In the genomic region with DNA sequence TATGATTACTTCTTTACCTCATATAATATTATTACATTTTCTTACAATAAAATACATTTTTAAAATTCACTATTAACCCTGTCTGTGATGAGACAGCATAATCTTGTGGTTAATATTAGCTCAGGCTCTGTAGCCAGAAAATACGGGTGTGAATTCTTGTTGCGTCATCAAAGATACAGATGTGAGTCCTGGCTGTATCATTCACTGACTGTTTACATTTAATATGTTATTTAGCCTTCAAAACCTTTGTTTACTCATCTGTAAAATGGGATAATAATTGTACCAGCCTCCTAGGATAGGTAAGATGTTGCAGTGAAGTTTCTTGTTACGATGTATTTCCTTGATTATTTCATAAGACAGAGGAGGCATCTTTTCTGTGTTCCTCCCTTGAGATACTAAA, we compare ENCODE assay signal across 28 cellular contexts.
A peak's percentile ranks its signal among the peaks of the same experiment; 100 is the strongest.
DNase-seq lines count a peak whose midpoint lies in the region; ATAC-seq and TF ChIP-seq lines count a peak whose summit lies in the region.
"Had no signal": no experiment of that assay in that cellular context is flagged by ENCODE, and none has a peak within 500 bp of the region (broad histone marks: within the 10 kb centered on the region; RNA-seq: fewer than 3 reads in every experiment).

No MANE protein-coding gene starts in this region.

- no peak overlapping the region for H3K4ac ChIP-seq in IMR-90 (ENCODE audit: low read depth, low read length)

- no peaks in the 10 kb centered on the region for H3K36me3 Mint-ChIP-seq in brain
- H3K36me3 Mint-ChIP-seq: natural killer cell treated with Interleukin-12 subunit alpha and Interleukin-12 subunit beta and Interleukin-15 and Interleukin-18, amount 100 ng/mL, for 72 hours; stimulated activated naive B cell treated with anti-CD40 and anti-IgM and Interleukin-4, amounts not matched to agents 10 μg/mL and 1 μg/mL and 100 μg/mL, for 72 hours; type B pancreatic cell had no signal

- no peaks in the 10 kb centered on the region for H3K27me3 Mint-ChIP-seq in brain
- H3K27me3 Mint-ChIP-seq: activated naive CD8-positive, alpha-beta T cell treated with anti-CD3 and anti-CD28 coated beads, Interleukin-2, amount 50 U/mL, for 24 hours; stimulated activated naive B cell treated with anti-CD40 and anti-IgM and Interleukin-4, amounts not matched to agents 10 μg/mL and 1 μg/mL and 100 μg/mL, for 72 hours had no signal

- no peak overlapping the region for H3K56ac ChIP-seq in IMR-90 (ENCODE audit: extremely low read depth, insufficient read depth, low read length)

- no peak overlapping the region for H3K9ac ChIP-seq in IMR-90 (ENCODE audit: low read depth, low read length)
- H3K9ac ChIP-seq: KMS-11 had no signal

- H3K4me3 ChIP-seq in IMR-90 (ENCODE audit: insufficient read depth, low read depth, low read length) (no peak overlapping the region), fibroblast of the aortic adventitia (ENCODE audit: low read depth, low read length) (no peak overlapping the region)
- H3K4me3 ChIP-seq: heart right ventricle, MG63, mucosa of descending colon had no signal

- H3K27me3 ChIP-seq in IMR-90 (ENCODE audit: control insufficient read depth, insufficient read depth, low read length): no peaks in the 10 kb centered on the region; the same call in 1 of the 2 replicates
- H3K27me3 ChIP-seq: foreskin keratinocyte, heart right ventricle, MG63 had no signal

- no peak overlapping the region for H2BK5ac ChIP-seq in IMR-90 (ENCODE audit: low read depth, low read length, poor library complexity, severe bottlenecking)

- no peaks in the 10 kb centered on the region for H3K36me3 ChIP-seq in IMR-90 (ENCODE audit: control insufficient read depth, insufficient read depth, low read length)
- H3K36me3 ChIP-seq: heart right ventricle, MG63 had no signal

- dilution Hi-C loops in IMR-90 (cut with HindIII; ENCODE audit: low sequenced_read_pairs, unreplicated experiment): no loop called here

- H3K9me1 ChIP-seq in IMR-90 (ENCODE audit: insufficient read depth, low read length): no peaks in the 10 kb centered on the region

- no peak for ATAC-seq in IMR-90 (ENCODE audit: low read depth)
- ATAC-seq: activated naive CD8-positive, alpha-beta T cell treated with anti-CD3 and anti-CD28 coated beads, Interleukin-2, amount 50 U/mL, for 24 hours; foreskin keratinocyte; mucosa of descending colon; natural killer cell treated with Interleukin-12 subunit alpha and Interleukin-12 subunit beta and Interleukin-15 and Interleukin-18, amount 100 ng/mL, for 72 hours; stimulated activated naive B cell treated with anti-CD40 and anti-IgM and Interleukin-4, amounts not matched to agents 10 μg/mL and 1 μg/mL and 100 μg/mL, for 72 hours had no signal

- intact Hi-C loops in IMR-90 (cut with micrococcal nuclease): no loop called here

- DNase-seq in EL (peak; percentile 4), IMR-90 (no peak), fibroblast of the aortic adventitia (ENCODE audit: low read depth) (peak; percentile 41), DMS 273 (lab: John Stamatoyannopoulos, UW; ENCODE audit: unreplicated experiment) (no peak), mucosa of gallbladder (ENCODE audit: low spot score) (no peak), NCI-H1105 treated with DMSO at 0.1 percent for 48 hours (lab: John Stamatoyannopoulos, UW) (no peak)
- DNase-seq in activated CD4-positive, CD25-positive, alpha-beta regulatory T cell treated with anti-CD3 and anti-CD28 coated beads, Interleukin-2, amount 50 U/mL, for 72 hours: no peak
- DNase-seq: activated CD4-positive, alpha-beta memory T cell treated with anti-CD3 and anti-CD28 coated beads, Interleukin-2, amount 10 ng/mL, durations not matched to agents 7 days and 5 days; activated CD4-positive, alpha-beta T cell treated with anti-CD3 and anti-CD28 coated beads for 1 hour; activated CD8-positive, alpha-beta memory T cell treated with anti-CD3 and anti-CD28 coated beads, Interleukin-2, amount 50 U/mL, for 4 hours; activated naive CD4-positive, alpha-beta T cell; activated naive CD8-positive, alpha-beta T cell treated with anti-CD3 and anti-CD28 coated beads, Interleukin-2, amount 50 U/mL, for 24 hours; DMS153; foreskin keratinocyte; H9; heart right ventricle; MG63; mucosa of descending colon; NCI-H1436; NCI-H2107; NCI-H82; stimulated activated naive B cell treated with anti-CD40 and anti-IgM and Interleukin-4, amounts not matched to agents 10 μg/mL and 1 μg/mL and 100 μg/mL, for 72 hours; substantia nigra had no signal

- H4K5ac ChIP-seq in IMR-90 (ENCODE audit: low read depth, low read length): no peak overlapping the region

- peaks cover 27% of the 10 kb centered on the region for H3K4me1 Mint-ChIP-seq in brain
- H3K4me1 Mint-ChIP-seq: activated CD4-positive, alpha-beta memory T cell treated with anti-CD3 and anti-CD28 coated beads, Interleukin-2, amount 10 ng/mL, durations not matched to agents 7 days and 5 days; activated naive CD8-positive, alpha-beta T cell treated with anti-CD3 and anti-CD28 coated beads, Interleukin-2, amount 50 U/mL, for 24 hours; H9 had no signal

- H2AK5ac ChIP-seq in IMR-90 (ENCODE audit: low read depth, low read length): no peak overlapping the region

- in situ Hi-C loops in IMR-90 (cut with MboI; ENCODE audit: low sequenced_read_pairs): no loop called here

- no peak overlapping the region for H2BK15ac ChIP-seq in IMR-90 (ENCODE audit: low read depth, low read length)

- TF ChIP-seq POLR2A in IMR-90 (IDR thresholded peaks at IDR 0.05; ENCODE audit: low read depth, low read length): no peak

- no peak overlapping the region for H3K18ac ChIP-seq in IMR-90 (ENCODE audit: low read depth, low read length)

- H2AK9ac ChIP-seq in IMR-90 (replicated peaks; ENCODE audit: low read depth, low read length, poor library complexity): no peak overlapping the region

- TF ChIP-seq RAD21 in IMR-90 (IDR thresholded peaks at IDR 0.05; ENCODE audit: low read length): no peak

- H2BK20ac ChIP-seq in IMR-90 (ENCODE audit: low read depth, low read length): no peak overlapping the region

- H3K4me3 Mint-ChIP-seq in brain: no peak overlapping the region
- H3K4me3 Mint-ChIP-seq: activated CD4-positive, alpha-beta memory T cell treated with anti-CD3 and anti-CD28 coated beads, Interleukin-2, amount 10 ng/mL, durations not matched to agents 7 days and 5 days; activated naive CD8-positive, alpha-beta T cell treated with anti-CD3 and anti-CD28 coated beads, Interleukin-2, amount 50 U/mL, for 24 hours; H9; natural killer cell treated with Interleukin-12 subunit alpha and Interleukin-12 subunit beta and Interleukin-15 and Interleukin-18, amount 100 ng/mL, for 72 hours; stimulated activated naive B cell treated with anti-CD40 and anti-IgM and Interleukin-4, amounts not matched to agents 10 μg/mL and 1 μg/mL and 100 μg/mL, for 72 hours; T-helper 1 cell treated with Interleukin-12 subunit alpha and Interleukin-12 subunit beta and Interleukin-4 antibody, amounts not matched to agents 30 μg/mL and 1 μg/mL, for 36 hours; type B pancreatic cell had no signal

- POLR2A ChIA-PET in IMR-90 (lab: Charles Lee; ENCODE audit: unreplicated experiment): no interaction called here

- H3K4me2 ChIP-seq in IMR-90 (ENCODE audit: low read depth, low read length): no peak overlapping the region
- H3K4me2 ChIP-seq: KMS-11 had no signal

- no peak overlapping the region for H3K23ac ChIP-seq in IMR-90 (ENCODE audit: low read depth, low read length)

- TF ChIP-seq CTCF in IMR-90 (conservative IDR thresholded peaks at IDR 0.05; ENCODE audit: low read depth, low read length) (no peak), brain (conservative IDR thresholded peaks at IDR 0.05) (no peak), fibroblast of the aortic adventitia (IDR thresholded peaks at IDR 0.05; ENCODE audit: insufficient read depth, low read length) (no peak)

- no peak overlapping the region for H4K8ac ChIP-seq in IMR-90 (ENCODE audit: low read depth in 2 of 2, low read length in 2 of 2)

- H3K9me3 Mint-ChIP-seq in brain: no peaks in the 10 kb centered on the region
- H3K9me3 Mint-ChIP-seq: activated CD4-positive, alpha-beta memory T cell treated with anti-CD3 and anti-CD28 coated beads, Interleukin-2, amount 10 ng/mL, durations not matched to agents 7 days and 5 days; activated naive CD8-positive, alpha-beta T cell treated with anti-CD3 and anti-CD28 coated beads, Interleukin-2, amount 50 U/mL, for 24 hours; H9; natural killer cell treated with Interleukin-12 subunit alpha and Interleukin-12 subunit beta and Interleukin-15 and Interleukin-18, amount 100 ng/mL, for 72 hours; stimulated activated naive B cell treated with anti-CD40 and anti-IgM and Interleukin-4, amounts not matched to agents 10 μg/mL and 1 μg/mL and 100 μg/mL, for 72 hours; T-helper 1 cell treated with Interleukin-12 subunit alpha and Interleukin-12 subunit beta and Interleukin-4 antibody, amounts not matched to agents 30 μg/mL and 1 μg/mL, for 36 hours had no signal

- H3K14ac ChIP-seq in IMR-90 (replicated peaks; ENCODE audit: low read depth, low read length): no peak overlapping the region

- no peak overlapping the region for H4K91ac ChIP-seq in IMR-90 (ENCODE audit: insufficient read depth, low read depth, low read length)

- H3K27ac ChIP-seq in IMR-90 (ENCODE audit: insufficient read depth, low read length): no peak overlapping the region
- H3K27ac ChIP-seq: foreskin keratinocyte, KMS-11 had no signal

- CTCF ChIA-PET in IMR-90 (lab: Yijun Ruan, JAX): no interaction called here

- H3K4me1 ChIP-seq in IMR-90 (ENCODE audit: control insufficient read depth, insufficient read depth, low read length): no peaks in the 10 kb centered on the region
- H3K4me1 ChIP-seq: foreskin keratinocyte had no signal

- no peaks in the 10 kb centered on the region for H3K9me3 ChIP-seq in IMR-90 (ENCODE audit: control insufficient read depth, insufficient read depth, low read length)
- H3K9me3 ChIP-seq: heart right ventricle, MG63, mucosa of descending colon had no signal

- no peaks in the 10 kb centered on the region for H4K20me1 ChIP-seq in IMR-90 (ENCODE audit: insufficient read depth, low read length)

- BruUV-seq in IMR-90 (replicated peaks; lab: Mats Ljungman, UMichigan): no TSS peak

- no CpG with 5 or more reads among the region's 3 CpGs for WGBS in IMR-90 (ENCODE audit: extremely low coverage in 2 of 2, insufficient read length in 1 of 2), 2 experiments

- H2BK120ac ChIP-seq in IMR-90 (ENCODE audit: low read depth, low read length): no peak overlapping the region

- H3K27ac Mint-ChIP-seq in brain: peak overlapping the region in 4 of 5 experiments; percentile 22 to 61 (median 29)
- H3K27ac Mint-ChIP-seq: activated CD4-positive, alpha-beta memory T cell treated with anti-CD3 and anti-CD28 coated beads, Interleukin-2, amount 10 ng/mL, durations not matched to agents 7 days and 5 days; activated naive CD8-positive, alpha-beta T cell treated with anti-CD3 and anti-CD28 coated beads, Interleukin-2, amount 50 U/mL, for 24 hours; H9; natural killer cell treated with Interleukin-12 subunit alpha and Interleukin-12 subunit beta and Interleukin-15 and Interleukin-18, amount 100 ng/mL, for 72 hours; stimulated activated naive B cell treated with anti-CD40 and anti-IgM and Interleukin-4, amounts not matched to agents 10 μg/mL and 1 μg/mL and 100 μg/mL, for 72 hours; T-helper 1 cell treated with Interleukin-12 subunit alpha and Interleukin-12 subunit beta and Interleukin-4 antibody, amounts not matched to agents 30 μg/mL and 1 μg/mL, for 36 hours; type B pancreatic cell had no signal

- H2AFZ ChIP-seq in IMR-90 (replicated peaks; ENCODE audit: low read length, poor library complexity): no peak overlapping the region

- no peaks in the 10 kb centered on the region for H3K79me1 ChIP-seq in IMR-90 (ENCODE audit: low read depth in 1 of 2, low read length in 2 of 2)

Comparison
In these comparisons a context has a peak if more than half of its experiments do, and no peak if none do; other contexts are left out.
1. DNase-seq: peak in EL (single experiment) and fibroblast of the aortic adventitia (single experiment); none in IMR-90 (single experiment), DMS 273 (single experiment), activated CD4-positive, CD25-positive, alpha-beta regulatory T cell treated with anti-CD3 and anti-CD28 coated beads, Interleukin-2, amount 50 U/mL, for 72 hours (single experiment), mucosa of gallbladder (single experiment) and NCI-H1105 treated with DMSO at 0.1 percent for 48 hours (single experiment).